Comparison of ENCODE assay signal across 9 cellular contexts in genomic region chr1:9294440-9294773, GRCh38. TPM values are rescaled to one million over a fixed set of nuclear protein-coding genes. Genes with fewer than 3 reads are reported as not detected.
DNase-seq lines count a peak whose midpoint lies in the region; ATAC-seq and TF ChIP-seq lines count a peak whose summit lies in the region.
"Had no signal": no experiment of that assay in that cellular context is flagged by ENCODE, and none has a peak within 500 bp of the region (broad histone marks: within the 10 kb centered on the region; RNA-seq: fewer than 3 reads in every experiment).

No MANE protein-coding gene starts in this region.

- H2BK120ac ChIP-seq in neuronal stem cell (ENCODE audit: low read depth, low read length) = no peak overlapping the region

- H4K8ac ChIP-seq in neuronal stem cell (ENCODE audit: low read depth, low read length) = no peak overlapping the region

- no peak for ATAC-seq in HG03460 (IDR thresholded peaks at IDR 0.05; ENCODE audit: unreplicated experiment)

- peak overlapping the region; percentile 2 for H2BK15ac ChIP-seq in neuronal stem cell (ENCODE audit: low read length)

- H2AFZ ChIP-seq in neuronal stem cell (ENCODE audit: low read length) = no peak overlapping the region

- H3K9ac ChIP-seq in HUES6 (ENCODE audit: low read length) = no peak overlapping the region
- no peak overlapping the region for H3K9ac ChIP-seq in neuronal stem cell (ENCODE audit: low read depth, low read length, poor library complexity)

- peak; percentile 83 for DNase-seq in AG10803 (ENCODE audit: low read depth)
- DNase-seq in cardiac fibroblast (ENCODE audit: low read depth in 2 of 2) = peak; percentile 67 to 91
- no peak for DNase-seq in neuronal stem cell (ENCODE audit: low spot score)
- DNase-seq in MV-4-11 (lab: John Stamatoyannopoulos, UW) = no peak
- no peak for DNase-seq in NCI-H187 treated with DMSO at 0.1 percent for 48 hours (lab: John Stamatoyannopoulos, UW)
- DNase-seq in occipital lobe (lab: John Stamatoyannopoulos, UW) = no peak
- DNase-seq: NCI-H526 treated with DMSO at 0.1 percent for 48 hours had no signal

- no CpG with 5 or more reads among the region's 6 CpGs for WGBS in neuronal stem cell (ENCODE audit: extremely low coverage in 2 of 2, insufficient read length in 2 of 2, insufficient replicate concordance in 1 of 2), 2 donors

- H2BK5ac ChIP-seq in neuronal stem cell (ENCODE audit: low read length) = no peak overlapping the region

- H3K14ac ChIP-seq in neuronal stem cell (ENCODE audit: low read length) = no peak overlapping the region

- peaks cover 6% of the 10 kb centered on the region for H3K79me1 ChIP-seq in neuronal stem cell (ENCODE audit: low read depth, low read length)

- H2BK12ac ChIP-seq in neuronal stem cell (ENCODE audit: low read length) = no peak overlapping the region

- H3K9me3 ChIP-seq in HUES6 (ENCODE audit: control insufficient read depth, insufficient read depth, low read depth, low read length) = no peaks in the 10 kb centered on the region
- no peaks in the 10 kb centered on the region for H3K9me3 ChIP-seq in neuronal stem cell (replicated peaks in 1 of 2; ENCODE audit: control insufficient read depth in 2 of 2, insufficient read depth in 1 of 2, low read depth in 1 of 2, low read length in 2 of 2)

- H3K23ac ChIP-seq in neuronal stem cell (ENCODE audit: low read depth, low read length, poor library complexity) = no peak overlapping the region

- H3K27me3 ChIP-seq in HUES6 (ENCODE audit: control insufficient read depth, insufficient read depth, low read length) (peaks cover 21% of the 10 kb centered on the region), neuronal stem cell (ENCODE audit: control insufficient read depth in 3 of 3, insufficient read depth in 3 of 3, low read depth in 1 of 3, low read length in 3 of 3) (peaks cover 0 to 58% (median 14%) of the 10 kb centered on the region in 3 experiments)

- peak overlapping the region; percentile 98 for H3K4me3 ChIP-seq in AG10803 (ENCODE audit: low read length)
- peak overlapping the region; percentile 68; the same call in 1 of the 2 replicates for H3K4me3 ChIP-seq in HUES6 (ENCODE audit: low read depth, low read length)
- peak overlapping the region; percentile 87 to 99 for H3K4me3 ChIP-seq in cardiac fibroblast (replicated peaks in 1 of 2; ENCODE audit: low read depth in 2 of 2, low read length in 2 of 2)
- H3K4me3 ChIP-seq in neuronal stem cell (ENCODE audit: low read length in 2 of 2) = no peak overlapping the region

- no peak overlapping the region for H4K91ac ChIP-seq in neuronal stem cell (ENCODE audit: low read depth, low read length, poor library complexity)

- H2AK5ac ChIP-seq in neuronal stem cell (ENCODE audit: low read depth, low read length) = no peak overlapping the region

- no peak overlapping the region for H3K18ac ChIP-seq in neuronal stem cell (ENCODE audit: low read length)

- H3K36me3 ChIP-seq in HUES6 (ENCODE audit: control insufficient read depth, insufficient read depth, low read length) (no peaks in the 10 kb centered on the region), neuronal stem cell (replicated peaks in 1 of 2; ENCODE audit: control insufficient read depth in 2 of 2, insufficient read depth in 2 of 2, low read length in 2 of 2) (no peaks in the 10 kb centered on the region)

- TF ChIP-seq CTCF in AG10803 (conservative IDR thresholded peaks at IDR 0.05; ENCODE audit: low read length) (peak; percentile 3; the same call in 1 of the 2 replicates), cardiac fibroblast (IDR thresholded peaks at IDR 0.05; ENCODE audit: low read depth, low read length) (no peak)

- H3K4ac ChIP-seq in neuronal stem cell (ENCODE audit: low read length) = no peak overlapping the region

- H3K27ac ChIP-seq in HUES6 (ENCODE audit: low read depth, low read length) (no peak overlapping the region), neuronal stem cell (replicated peaks; ENCODE audit: low read length) (no peak overlapping the region)

- no peak overlapping the region for H3K4me2 ChIP-seq in neuronal stem cell (ENCODE audit: insufficient read depth, low read length, poor library complexity, severe bottlenecking)

- H3K4me1 ChIP-seq in HUES6 (ENCODE audit: control insufficient read depth, insufficient read depth, low read length) (peaks cover 25% of the 10 kb centered on the region), neuronal stem cell (ENCODE audit: control insufficient read depth in 2 of 2, insufficient read depth in 1 of 2, low read depth in 1 of 2, low read length in 2 of 2) (peaks cover 4 to 11% of the 10 kb centered on the region in 2 donors)

RNA-seq across cellular contexts. Expression of gene SPSB1, which starts 1.7 kb away (rescaled TPM):
- polyA plus RNA-seq in neuronal stem cell (2013, experiment 1 of 2) = 5.2 TPM
- polyA plus RNA-seq in neuronal stem cell (2013, experiment 2 of 2) = 5.1 TPM
- 2.3 TPM for total RNA-seq in occipital lobe

RNA-seq across cellular contexts. Expression of gene H6PD, which starts 59.8 kb away (rescaled TPM):
- polyA plus RNA-seq in neuronal stem cell (2013, experiment 1 of 2) = 14.1 TPM
- polyA plus RNA-seq in neuronal stem cell (2013, experiment 2 of 2) = 15.0 TPM
- total RNA-seq in occipital lobe = 6.2 TPM

Comparison
In these comparisons a context has a peak if more than half of its experiments do, and no peak if none do; other contexts are left out.
1. DNase-seq: peak in AG10803 (single experiment) and cardiac fibroblast (2 of 2); none in neuronal stem cell (single experiment), MV-4-11 (single experiment), NCI-H187 treated with DMSO at 0.1 percent for 48 hours (single experiment) and occipital lobe (single experiment).
2. H3K4me3 ChIP-seq: peak in AG10803 (single experiment), HUES6 (single experiment) and cardiac fibroblast (2 of 2); none in neuronal stem cell (0 of 2).